ENCODE assay signal across 19 cellular contexts in the genomic region with DNA sequence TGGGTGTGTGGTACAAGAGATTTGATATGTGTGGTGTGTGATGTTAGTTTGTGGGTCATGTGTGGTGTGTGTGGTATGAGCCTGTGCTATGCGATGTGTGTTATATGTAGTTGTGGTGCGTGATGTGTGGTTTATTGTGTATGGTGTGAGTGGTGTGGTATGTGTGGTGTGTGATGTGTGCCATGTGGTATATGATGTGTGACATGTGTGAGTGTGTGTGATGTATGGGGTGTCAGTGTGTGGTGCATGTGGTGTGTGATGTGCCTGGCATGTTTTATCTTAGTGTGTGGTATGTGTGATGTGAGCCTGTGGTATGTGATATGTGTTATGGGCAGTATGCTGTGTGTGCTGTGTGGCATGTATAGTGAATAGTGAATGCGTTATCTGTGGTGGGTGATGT.
DNase-seq lines count a peak whose midpoint lies in the region; ATAC-seq, FAIRE-seq and TF ChIP-seq lines count a peak whose summit lies in the region.
"Had no signal": no experiment of that assay in that cellular context is flagged by ENCODE, and none has a peak within 500 bp of the region (broad histone marks: within the 10 kb centered on the region; RNA-seq: fewer than 3 reads in every experiment).

No MANE protein-coding gene starts in this region.

- H2AFZ ChIP-seq in HepG2 (ENCODE audit: low read length), result no peak overlapping the region
- H2AFZ ChIP-seq in H1 (ENCODE audit: low read length), result no peak overlapping the region
- H2AFZ ChIP-seq in trophoblast cell (ENCODE audit: insufficient read depth, low read length, poor library complexity), result no peak overlapping the region

- no peak for ATAC-seq in HepG2
- ATAC-seq in right lobe of liver, result no peak
- ATAC-seq: A549; CD8-positive, alpha-beta T cell had no signal

- peak overlapping the region; percentile 63; the same call in 1 of the 2 replicates for H2BK15ac ChIP-seq in H1 (ENCODE audit: low read length)

- H4K5ac ChIP-seq in H1 (ENCODE audit: insufficient read length, low read depth, low read length), result no peak overlapping the region

- H3K4me3 ChIP-seq in HepG2 (replicated peaks in 1 of 3; ENCODE audit: insufficient read depth in 1 of 3, low read depth in 2 of 3, low read length in 3 of 3) (no peak overlapping the region), right lobe of liver (no peak overlapping the region), H1 (ENCODE audit: extremely low read depth in 1 of 4, insufficient read depth in 2 of 4, low read depth in 3 of 4, low read length in 4 of 4) (no peak overlapping the region), trophoblast cell (ENCODE audit: low read depth, low read length) (peak overlapping the region; percentile 6)
- H3K4me3 ChIP-seq: A549; BLaER1 treated with 17β-estradiol and CSF1 and Interleukin-3, amounts not matched to agents 10 nM and 100 nM had no signal

- H4K20me1 ChIP-seq in HepG2 (ENCODE audit: insufficient read depth, low read length), result no peaks in the 10 kb centered on the region
- peaks cover 0 to 12% of the 10 kb centered on the region in 2 experiments for H4K20me1 ChIP-seq in H1 (replicated peaks in 1 of 2; ENCODE audit: control insufficient read depth in 1 of 2, insufficient read depth in 2 of 2, low read length in 2 of 2)
- H4K20me1 ChIP-seq: BLaER1 treated with 17β-estradiol and CSF1 and Interleukin-3, amounts not matched to agents 10 nM and 100 nM had no signal

- H2BK20ac ChIP-seq in H1 (ENCODE audit: low read length), result no peak overlapping the region

- BruUV-seq in HepG2 (replicated peaks; lab: Mats Ljungman, UMichigan), result no TSS peak

- H3K56ac ChIP-seq in H1 (replicated peaks; ENCODE audit: insufficient read length, low read depth, low read length), result peak overlapping the region; percentile 99

- H3K79me1 ChIP-seq in H1 (ENCODE audit: low read depth, low read length) (peaks cover 10% of the 10 kb centered on the region), trophoblast cell (ENCODE audit: low read length) (no peaks in the 10 kb centered on the region)

- H2BK120ac ChIP-seq in H1 (replicated peaks; ENCODE audit: low read depth, low read length) (peak overlapping the region; percentile 75), trophoblast cell (ENCODE audit: insufficient read depth, low read length, poor library complexity) (no peak overlapping the region)

- no peak for DNase-seq in HepG2 (ENCODE audit: low spot score)
- no peak for DNase-seq in right lobe of liver
- DNase-seq in H1 (ENCODE audit: low read depth in 1 of 2, low spot score in 2 of 2), result no peak
- no peak for DNase-seq in trophoblast cell
- no peak for DNase-seq in foreskin melanocyte
- no peak for DNase-seq in activated naive CD4-positive, alpha-beta T cell treated with anti-CD3 and anti-CD28 coated beads, Interleukin-2, amount 50 U/mL, for 16 hours
- DNase-seq: AML-193; Caco-2; Calu3; CD4-positive, alpha-beta T cell; CD8-positive, alpha-beta T cell; DMS79 treated with DMSO at 0.1 percent for 48 hours; GF-D8 had no signal

- peaks cover 21% of the 10 kb centered on the region for H3K23me2 ChIP-seq in H1 (ENCODE audit: low read depth, low read length)

- no peak for TF ChIP-seq EP300 in HepG2 (IDR thresholded peaks at IDR 0.05; ENCODE audit: low read depth in 2 of 2, low read length in 2 of 2)
- no peak for TF ChIP-seq EP300 in HepG2 (CRISPR knock-in tag; IDR thresholded peaks at IDR 0.05; ENCODE audit: borderline replicate concordance)
- TF ChIP-seq EP300 in H1 (IDR thresholded peaks at IDR 0.05; ENCODE audit: borderline replicate concordance in 1 of 2, low read depth in 2 of 2, low read length in 2 of 2), result no peak

- H3K79me2 ChIP-seq in HepG2 (ENCODE audit: insufficient read depth, low read length), result no peaks in the 10 kb centered on the region
- H3K79me2 ChIP-seq in H1 (ENCODE audit: control insufficient read depth in 1 of 2, insufficient read depth in 2 of 2, low read length in 2 of 2), result peaks cover 0 to 5% of the 10 kb centered on the region in 2 experiments; a peak in 1 of 4 replicates
- H3K79me2 ChIP-seq in trophoblast cell (ENCODE audit: control insufficient read depth, insufficient read depth, low read length, poor library complexity), result no peaks in the 10 kb centered on the region

- H3K36me3 ChIP-seq in HepG2 (replicated peaks in 1 of 2; ENCODE audit: control insufficient read depth in 1 of 2, insufficient read depth in 2 of 2, low read length in 2 of 2), result no peaks in the 10 kb centered on the region
- H3K36me3 ChIP-seq in right lobe of liver, result no peaks in the 10 kb centered on the region
- no peaks in the 10 kb centered on the region; a peak in 1 of 8 replicates for H3K36me3 ChIP-seq in H1 (ENCODE audit: control insufficient read depth in 2 of 4, insufficient read depth in 4 of 4, low read length in 3 of 4)
- H3K36me3 ChIP-seq in trophoblast cell (ENCODE audit: control insufficient read depth in 1 of 2, insufficient read depth in 2 of 2, low read length in 2 of 2), result no peaks in the 10 kb centered on the region
- H3K36me3 ChIP-seq: BLaER1 treated with 17β-estradiol and CSF1 and Interleukin-3, amounts not matched to agents 10 nM and 100 nM had no signal

- H2BK12ac ChIP-seq in H1 (ENCODE audit: low read depth, low read length), result 0 out of 2 replicates have a peak overlapping the region, but pooled peaks have one; percentile 70
- H2BK12ac ChIP-seq in trophoblast cell (ENCODE audit: low read length), result no peak overlapping the region

- H3K4me1 ChIP-seq in HepG2 (ENCODE audit: insufficient read depth, low read length), result no peaks in the 10 kb centered on the region
- no peaks in the 10 kb centered on the region for H3K4me1 ChIP-seq in right lobe of liver
- H3K4me1 ChIP-seq in H1 (replicated peaks in 1 of 4; ENCODE audit: control insufficient read depth in 3 of 4, insufficient read depth in 4 of 4, low read length in 3 of 4), result peaks cover 0 to 10% (median 0%) of the 10 kb centered on the region in 4 experiments; a peak in 2 of 7 replicates
- H3K4me1 ChIP-seq in trophoblast cell (ENCODE audit: control insufficient read depth in 1 of 2, insufficient read depth in 2 of 2, low read length in 2 of 2), result no peaks in the 10 kb centered on the region
- H3K4me1 ChIP-seq: A549, Caco-2 had no signal

- TF ChIP-seq CTCF in HepG2 (CRISPR knock-in tag; IDR thresholded peaks at IDR 0.05) (no peak), right lobe of liver (IDR thresholded peaks at IDR 0.05) (no peak), H1 (IDR thresholded peaks at IDR 0.05; ENCODE audit: control extremely low read depth in 1 of 3, insufficient read depth in 1 of 3, low read depth in 1 of 3, low read length in 3 of 3) (no peak)

- in situ Hi-C loops in HepG2 (cut with HindIII; ENCODE audit: extremely low pct_ligation_motif_present, low pct_unique_long_range_greater_than_20kb), result no loop called here

- H2AK5ac ChIP-seq in H1 (ENCODE audit: low read depth, low read length), result peak overlapping the region; percentile 55
- no peak overlapping the region for H2AK5ac ChIP-seq in trophoblast cell (ENCODE audit: low read length)

- H3K27me3 ChIP-seq in HepG2 (ENCODE audit: control insufficient read depth in 1 of 2, insufficient read depth in 2 of 2, low read length in 2 of 2) (no peaks in the 10 kb centered on the region; a peak in 1 of 5 replicates), right lobe of liver (no peaks in the 10 kb centered on the region), H1 (replicated peaks in 1 of 4; ENCODE audit: control insufficient read depth in 3 of 4, extremely low read depth in 1 of 4, insufficient read depth in 3 of 4, low read length in 3 of 4) (no peaks in the 10 kb centered on the region), trophoblast cell (ENCODE audit: insufficient read depth, low read length) (no peaks in the 10 kb centered on the region)
- H3K27me3 ChIP-seq: BLaER1 treated with 17β-estradiol and CSF1 and Interleukin-3, amounts not matched to agents 10 nM and 100 nM had no signal

- no peak overlapping the region for H3K27ac ChIP-seq in HepG2 (ENCODE audit: extremely low read length, insufficient read depth, low read length)
- no peak overlapping the region for H3K27ac ChIP-seq in right lobe of liver
- H3K27ac ChIP-seq in H1 (ENCODE audit: low read depth, low read length), result no peak overlapping the region
- H3K27ac ChIP-seq in trophoblast cell (ENCODE audit: low read depth, low read length), result no peak overlapping the region
- H3K27ac ChIP-seq: 22Rv1; A549; BLaER1 treated with 17β-estradiol and CSF1 and Interleukin-3, amounts not matched to agents 10 nM and 100 nM; C4-2B had no signal

- H4K12ac ChIP-seq in trophoblast cell (ENCODE audit: low read depth, low read length), result no peak overlapping the region

- POLR2A ChIA-PET in HepG2 (lab: Yijun Ruan, JAX) (no interaction called here), H1 (lab: Charles Lee; ENCODE audit: partially characterized antibody) (no interaction called here)

- CTCF ChIA-PET in HepG2 (lab: Yijun Ruan, JAX; ENCODE audit: low intra/inter-chr PET ratio, low total read pairs), result no interaction called here
- CTCF ChIA-PET in H1 (lab: Charles Lee; ENCODE audit: partially characterized antibody), result no interaction called here

- H2BK5ac ChIP-seq in H1 (ENCODE audit: low read depth, low read length), result no peak overlapping the region
- H2BK5ac ChIP-seq in trophoblast cell (ENCODE audit: low read depth, low read length, poor library complexity), result no peak overlapping the region

- no peak overlapping the region for H3K18ac ChIP-seq in H1 (ENCODE audit: extremely low read depth, low read length)
- no peak overlapping the region for H3K18ac ChIP-seq in trophoblast cell (ENCODE audit: low read length)

- no peak overlapping the region; the same call in 1 of the 2 replicates for H4K8ac ChIP-seq in H1 (ENCODE audit: extremely low read depth, insufficient read depth, low read length)
- no peak overlapping the region for H4K8ac ChIP-seq in trophoblast cell (ENCODE audit: low read depth, low read length)

- WGBS in HepG2 (ENCODE audit: low lambda C conversion rate), result 53% methylated on average over 3 of the region's 3 CpGs
- 97% methylated on average over 3 of the region's 3 CpGs for WGBS in right lobe of liver (ENCODE audit: insufficient coverage, low coverage, low lambda C conversion rate, missing lambda C conversion rate)
- WGBS in H1 (ENCODE audit: extremely low coverage in 1 of 2, insufficient coverage in 1 of 2, insufficient read length in 1 of 2, insufficient replicate concordance in 2 of 2, low coverage in 1 of 2, low lambda C conversion rate in 2 of 2, missing lambda C conversion rate in 1 of 2), 2 experiments, result 92 to 100% methylated on average over 2 to 3 of the region's 3 CpGs
- 100% methylated on average over 3 of the region's 3 CpGs for WGBS in trophoblast cell (ENCODE audit: extremely low coverage, insufficient coverage, insufficient read length)

- no peak overlapping the region for H3K4me2 ChIP-seq in HepG2 (ENCODE audit: low read depth, low read length)
- no peak overlapping the region for H3K4me2 ChIP-seq in H1 (ENCODE audit: insufficient read depth in 1 of 2, low read depth in 2 of 2, low read length in 2 of 2)
- no peak overlapping the region for H3K4me2 ChIP-seq in trophoblast cell (ENCODE audit: low read length)
- H3K4me2 ChIP-seq: A549; BLaER1 treated with 17β-estradiol and CSF1 and Interleukin-3, amounts not matched to agents 10 nM and 100 nM had no signal

- H4K91ac ChIP-seq in H1 (replicated peaks; ENCODE audit: insufficient read length, low read length), result peak overlapping the region; percentile 55
- no peak overlapping the region for H4K91ac ChIP-seq in trophoblast cell (ENCODE audit: low read depth, low read length)

- TF ChIP-seq POLR2A in HepG2 (IDR thresholded peaks at IDR 0.05; ENCODE audit: insufficient read depth in 1 of 2, low read depth in 2 of 2, low read length in 2 of 2) (no peak), right lobe of liver (IDR thresholded peaks at IDR 0.05) (no peak), H1 (IDR thresholded peaks at IDR 0.05; ENCODE audit: control extremely low read depth in 1 of 2, low read depth in 2 of 2, low read length in 2 of 2) (no peak)

- no peak for FAIRE-seq in HepG2 (lab: Jason Lieb, UNC)
- FAIRE-seq in H1 (lab: Jason Lieb, UNC), result no peak
- FAIRE-seq: A549, D721Med, G401.6 had no signal

- intact Hi-C loops in HepG2 (cut with micrococcal nuclease; ENCODE audit: unreplicated experiment), result no loop called here
- intact Hi-C loops in right lobe of liver (cut with DNase I), result no loop called here

- H3K4ac ChIP-seq in H1 (replicated peaks; ENCODE audit: insufficient read length, low read depth, low read length) (peak overlapping the region; percentile 19), trophoblast cell (ENCODE audit: low read depth, low read length) (no peak overlapping the region)

- TF ChIP-seq RAD21 in HepG2 (CRISPR knock-in tag; IDR thresholded peaks at IDR 0.05) (no peak), H1 (IDR thresholded peaks at IDR 0.05 in 1 of 2, conservative IDR thresholded peaks at IDR 0.05 in 1 of 2; ENCODE audit: low read depth in 2 of 2, low read length in 2 of 2) (no peak)

- peaks cover 19% of the 10 kb centered on the region for H3K9me3 ChIP-seq in HepG2 (ENCODE audit: low read length)
- H3K9me3 ChIP-seq in right lobe of liver, result no peaks in the 10 kb centered on the region
- H3K9me3 ChIP-seq in H1 (ENCODE audit: insufficient read depth in 2 of 2, low read depth in 1 of 2, low read length in 1 of 2), result peaks cover 0 to 9% of the 10 kb centered on the region in 2 experiments; a peak in 1 of 4 replicates
- H3K9me3 ChIP-seq in trophoblast cell (ENCODE audit: insufficient read depth, low read depth, low read length), result peaks cover 19% of the 10 kb centered on the region

- H3K9ac ChIP-seq in HepG2 (ENCODE audit: insufficient read depth, low read depth, low read length), result no peak overlapping the region
- H3K9ac ChIP-seq in H1 (replicated peaks in 1 of 4; ENCODE audit: extremely low read depth in 1 of 4, low read depth in 3 of 4, low read length in 3 of 4), result no peak overlapping the region
- H3K9ac ChIP-seq in trophoblast cell (ENCODE audit: low read length), result no peak overlapping the region
- H3K9ac ChIP-seq: BLaER1 treated with 17β-estradiol and CSF1 and Interleukin-3, amounts not matched to agents 10 nM and 100 nM had no signal

- H3K23ac ChIP-seq in H1 (ENCODE audit: insufficient read length) (peak overlapping the region; percentile 42), trophoblast cell (ENCODE audit: low read length) (peak overlapping the region; percentile 90)

- no peak overlapping the region for H3K14ac ChIP-seq in H1 (ENCODE audit: insufficient read length)
- H3K14ac ChIP-seq in trophoblast cell (ENCODE audit: low read length), result no peak overlapping the region
